ENCODE assay signal across 1 cellular context in genomic region chr12:8038659-8039114, GRCh38.
TF ChIP-seq lines count a peak whose summit lies in the region.

No MANE protein-coding gene starts in this region.

TF ChIP-seq in HEK293, 187 proteins besides CTCF, POLR2A, EP300 and RAD21 (continued from another document):
- no peak for TF ChIP-seq PRDM10 (tag by site-specific recombination; IDR thresholded peaks at IDR 0.05)
- no peak for TF ChIP-seq ZNF341 (tag by site-specific recombination; IDR thresholded peaks at IDR 0.05; ENCODE audit: low read depth)
- TF ChIP-seq REST (tag by site-specific recombination; IDR thresholded peaks at IDR 0.05) = no peak
